Comparison of ENCODE assay signal across 9 cellular contexts in the genomic region with DNA sequence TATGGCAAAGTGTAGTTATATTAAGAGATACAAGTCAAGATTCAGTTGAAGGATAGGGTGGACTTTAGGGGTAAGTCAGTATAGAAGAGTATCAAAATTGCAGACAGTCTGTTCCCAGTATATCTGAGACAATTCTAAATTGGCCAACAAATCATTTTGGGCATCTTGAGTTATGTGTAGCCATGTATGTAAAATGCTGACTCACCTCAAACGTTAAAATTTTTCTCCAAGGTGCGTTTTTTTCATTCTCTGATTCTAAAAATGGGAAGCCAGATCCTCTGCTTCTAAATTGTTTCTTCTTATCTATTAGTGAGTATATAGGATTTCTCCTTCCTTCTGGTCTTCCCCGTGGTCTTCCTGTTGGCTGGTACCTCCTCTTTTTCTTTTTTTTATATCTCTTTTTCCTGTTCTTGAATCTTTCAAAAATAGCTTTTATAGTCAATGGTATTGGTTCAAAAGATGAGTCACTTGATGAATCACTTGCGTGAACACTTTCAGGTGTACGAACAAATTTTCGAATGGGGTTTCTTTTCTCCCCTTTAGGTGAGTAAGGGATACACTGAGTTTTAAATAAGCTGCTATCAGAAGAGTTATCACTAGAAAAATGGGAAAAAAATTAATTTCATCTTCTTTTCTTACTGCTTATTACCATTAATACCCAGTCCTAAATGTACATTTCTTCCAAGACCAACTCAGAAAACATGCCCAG. TPM values are rescaled to one million over a fixed set of nuclear protein-coding genes. Genes with fewer than 3 reads are reported as not detected.
DNase-seq lines count a peak whose midpoint lies in the region; ATAC-seq lines count a peak whose summit lies in the region.
"Had no signal": no experiment of that assay in that cellular context is flagged by ENCODE, and none has a peak within 500 bp of the region (broad histone marks: within the 10 kb centered on the region; RNA-seq: fewer than 3 reads in every experiment).

No MANE protein-coding gene starts in this region.

- H3K9me2 ChIP-seq in GM23248 (ENCODE audit: insufficient read depth) = no peaks in the 10 kb centered on the region

- H3K79me2 ChIP-seq in GM23248 (ENCODE audit: insufficient read depth) = peaks cover 95% of the 10 kb centered on the region

- H3K4me3 ChIP-seq in GM23248 = peak overlapping the region; percentile 100
- H3K4me3 ChIP-seq in ectodermal cell (ENCODE audit: insufficient read depth, low read depth, low read length) = peak overlapping the region; percentile 90

- H3K27ac ChIP-seq in GM23248 (peak overlapping the region; percentile 95), ectodermal cell (ENCODE audit: insufficient read depth, low read depth, low read length, poor library complexity, severe bottlenecking) (no peak overlapping the region)
- H3K27ac ChIP-seq: left ventricle myocardium inferior had no signal

- DNase-seq in GM23248 (peak; percentile 32), OCI-M1 (lab: John Stamatoyannopoulos, UW) (peak; percentile 55), renal cortical epithelial cell (ENCODE audit: low read depth) (peak; percentile 67)
- no peak for DNase-seq in stimulated activated CD4-positive, alpha-beta T cell treated with anti-CD3 and anti-CD28 coated beads, Interleukin-4, amount 100 ng/mL, for 24 hours
- DNase-seq: left ventricle myocardium inferior had no signal

- WGBS in GM23248 (ENCODE audit: low coverage in 1 of 2, low lambda C conversion rate in 2 of 2, missing lambda C conversion rate in 2 of 2), 2 experiments = 66% methylated on average over 6 of the region's 6 CpGs
- 83 to 87% methylated on average over 5 of the region's 6 CpGs for WGBS in ectodermal cell, 2 experiments

- peak overlapping the region; percentile 99 for H3K9ac ChIP-seq in GM23248

- H3K4me2 ChIP-seq in GM23248 (ENCODE audit: unreplicated experiment) = peak overlapping the region; percentile 95

- H3K36me3 ChIP-seq in GM23248 (ENCODE audit: low read depth) (peaks cover 69% of the 10 kb centered on the region), ectodermal cell (ENCODE audit: control insufficient read depth, insufficient read depth, low read length) (peaks cover 38% of the 10 kb centered on the region)

- H3K4me1 ChIP-seq in GM23248 (ENCODE audit: insufficient read depth) (peaks cover 63% of the 10 kb centered on the region), ectodermal cell (ENCODE audit: control insufficient read depth, insufficient read depth, low read length) (no peaks in the 10 kb centered on the region)

- no peak overlapping the region for H2AFZ ChIP-seq in GM23248

- H3K27me3 ChIP-seq in GM23248 (replicated peaks; ENCODE audit: insufficient read depth) (no peaks in the 10 kb centered on the region), ectodermal cell (ENCODE audit: control insufficient read depth, insufficient read depth, low read length, poor library complexity, severe bottlenecking) (no peaks in the 10 kb centered on the region)

- H4K20me1 ChIP-seq in GM23248 (ENCODE audit: insufficient read depth) = peaks cover 36% of the 10 kb centered on the region; the same call in 1 of the 2 replicates

- in situ Hi-C loops in GM23248 (cut with MboI) = no loop called here

- ATAC-seq in GM21825 (IDR thresholded peaks at IDR 0.05; ENCODE audit: unreplicated experiment) (no peak), GM18517 (IDR thresholded peaks at IDR 0.05; ENCODE audit: unreplicated experiment) (no peak), HG03378 (IDR thresholded peaks at IDR 0.05; ENCODE audit: unreplicated experiment) (no peak)

- H3K9me3 ChIP-seq in GM23248 (ENCODE audit: low read depth) = no peaks in the 10 kb centered on the region
- H3K9me3 ChIP-seq in ectodermal cell (ENCODE audit: control insufficient read depth, low read length) = no peaks in the 10 kb centered on the region
- H3K9me3 ChIP-seq: left ventricle myocardium inferior had no signal

- H3F3A ChIP-seq in GM23248 (ENCODE audit: insufficient read depth) = peaks cover 83% of the 10 kb centered on the region

RNA-seq across cellular contexts. Expression of a gene that starts 3.2 kb away (rescaled TPM):
- 124 and 127 TPM in 2 replicates for total RNA-seq in GM23248 (2014; rRNA removed; shearing (Covaris generic))
- polyA plus RNA-seq in GM23248 (2016; fragmentation: Nextera tagmentation; extraction: Ambion mirVana) = 48.0 and 60.7 TPM in 2 replicates
- polyA plus RNA-seq in ectodermal cell (2013, experiment 1 of 4) = 204 TPM
- 162 TPM for polyA plus RNA-seq in ectodermal cell (2013, experiment 2 of 4)
- 212 TPM for polyA plus RNA-seq in ectodermal cell (2013, experiment 3 of 4)
- polyA plus RNA-seq in ectodermal cell (2013, experiment 4 of 4) = 202 TPM
- total RNA-seq in renal cortical epithelial cell = 157 and 360 TPM in 2 replicates

RNA-seq across cellular contexts. Expression of a gene that starts 3.4 kb away (rescaled TPM):
- 12.5 and 13.7 TPM in 2 replicates for total RNA-seq in GM23248 (2014; rRNA removed; shearing (Covaris generic))
- polyA plus RNA-seq in GM23248 (2016; fragmentation: Nextera tagmentation; extraction: Ambion mirVana) = 13.5 and 16.1 TPM in 2 replicates
- 32.8 TPM for polyA plus RNA-seq in ectodermal cell (2013, experiment 1 of 4)
- 36.0 TPM for polyA plus RNA-seq in ectodermal cell (2013, experiment 2 of 4)
- 32.1 TPM for polyA plus RNA-seq in ectodermal cell (2013, experiment 3 of 4)
- 35.6 TPM for polyA plus RNA-seq in ectodermal cell (2013, experiment 4 of 4)
- 21.5 and 61.6 TPM in 2 replicates for total RNA-seq in renal cortical epithelial cell

RNA-seq across cellular contexts. Expression of a gene that starts 46.0 kb away (rescaled TPM):
- 22.4 and 25.4 TPM in 2 replicates for total RNA-seq in GM23248 (2014; rRNA removed; shearing (Covaris generic))
- polyA plus RNA-seq in GM23248 (2016; fragmentation: Nextera tagmentation; extraction: Ambion mirVana) = 19.5 and 22.2 TPM in 2 replicates
- 38.8 TPM for polyA plus RNA-seq in ectodermal cell (2013, experiment 1 of 4)
- polyA plus RNA-seq in ectodermal cell (2013, experiment 2 of 4) = 42.2 TPM
- 38.6 TPM for polyA plus RNA-seq in ectodermal cell (2013, experiment 3 of 4)
- polyA plus RNA-seq in ectodermal cell (2013, experiment 4 of 4) = 41.5 TPM
- 24.8 and 45.9 TPM in 2 replicates for total RNA-seq in renal cortical epithelial cell
